8 cellular contexts compared by ENCODE assay signal in genomic region chr13:95676775-95677563, GRCh38. TPM values are rescaled to one million over a fixed set of nuclear protein-coding genes. Genes with fewer than 3 reads are reported as not detected.
A peak's percentile ranks its signal among the peaks of the same experiment; 100 is the strongest.
DNase-seq lines count a peak whose midpoint lies in the region; ATAC-seq and TF ChIP-seq lines count a peak whose summit lies in the region.

DNAJC3 (plus strand) TSS chr13:95677139; CDS start chr13:95677256, 117 bp downstream.

- peak; percentile 94 for ATAC-seq in HG02678 (IDR thresholded peaks at IDR 0.05; ENCODE audit: unreplicated experiment)
- peak; percentile 96 for ATAC-seq in activated naive CD8-positive, alpha-beta T cell treated with anti-CD3 and anti-CD28 coated beads, Interleukin-2, amount 10 ng/mL, durations not matched to agents 7 days and 5 days (ENCODE audit: low read depth)

- peak within 1 kb of the TSS; percentile 54 for H3K27ac ChIP-seq in SU-DHL-6 (ENCODE audit: low read depth, low read length)
- peak within 1 kb of the TSS; percentile 92 for H3K27ac ChIP-seq in thymus (ENCODE audit: low read depth)

- peaks cover 11% of the 10 kb centered on the region; the same call in 1 of the 2 replicates for H3F3A ChIP-seq in SU-DHL-6 (ENCODE audit: insufficient read depth)

- DNase-seq in NCI-H128 (lab: John Stamatoyannopoulos, UW; ENCODE audit: unreplicated experiment): peak; percentile 87
- peak; percentile 98 for DNase-seq in activated naive CD8-positive, alpha-beta T cell treated with anti-CD3 and anti-CD28 coated beads, Interleukin-2, amount 10 ng/mL, durations not matched to agents 7 days and 5 days
- peak; percentile 99 for DNase-seq in glutamatergic neuron
- peak; percentile 100 for DNase-seq in osteocyte (ENCODE audit: extremely low spot score, unreplicated experiment)

- H3K4me2 ChIP-seq in SU-DHL-6 (ENCODE audit: low read depth, low read length, poor library complexity, severe bottlenecking): peak within 1 kb of the TSS; percentile 85

- H3K27me3 Mint-ChIP-seq in activated naive CD8-positive, alpha-beta T cell treated with anti-CD3 and anti-CD28 coated beads, Interleukin-2, amount 10 ng/mL, durations not matched to agents 7 days and 5 days: no peaks in the 10 kb centered on the region
- H3K27me3 Mint-ChIP-seq in glutamatergic neuron (ENCODE audit: unreplicated experiment) (peaks cover 2% of the 10 kb centered on the region), osteocyte (ENCODE audit: unreplicated experiment) (no peaks in the 10 kb centered on the region)

- H2AFZ ChIP-seq in SU-DHL-6 (ENCODE audit: low read depth, low read length, severe bottlenecking): peak within 1 kb of the TSS; percentile 98

- H3K27me3 ChIP-seq in SU-DHL-6 (ENCODE audit: low read length): no peaks in the 10 kb centered on the region
- no peaks in the 10 kb centered on the region for H3K27me3 ChIP-seq in thymus (ENCODE audit: control insufficient read depth, insufficient read depth)

- POLR2A ChIA-PET in activated naive CD8-positive, alpha-beta T cell treated with anti-CD3 and anti-CD28 coated beads, Interleukin-2, amount 10 ng/mL, durations not matched to agents 7 days and 5 days (lab: Charles Lee): interaction anchor here (0.5 to 1.5 kb wide), 9 partner anchors 9 to 1756 kb away, joined by 3 to 7 read pairs (median 3); no protein-coding TSS in a partner anchor

- H3K36me3 ChIP-seq in SU-DHL-6 (ENCODE audit: low read length) (0 out of 2 replicates have a peak, but pooled peaks cover 3% of the 10 kb centered on the region), thymus (ENCODE audit: control insufficient read depth, insufficient read depth) (no peaks in the 10 kb centered on the region)

- TF ChIP-seq CTCF in SU-DHL-6 (IDR thresholded peaks at IDR 0.05; ENCODE audit: insufficient read depth, low read length, poor library complexity, severe bottlenecking) (no peak), glutamatergic neuron (IDR thresholded peaks at IDR 0.05; ENCODE audit: partially characterized antibody, unreplicated experiment) (no peak), osteocyte (IDR thresholded peaks at IDR 0.05) (no peak)

- H3K9me2 ChIP-seq in SU-DHL-6 (replicated peaks; ENCODE audit: insufficient read depth, low read length): no peaks in the 10 kb centered on the region

- H3K4me3 ChIP-seq in SU-DHL-6 (ENCODE audit: insufficient read depth, low read length, poor library complexity, severe bottlenecking) (peak within 1 kb of the TSS; percentile 97), thymus (ENCODE audit: low read length) (peak within 1 kb of the TSS; percentile 78)

- H3K36me3 Mint-ChIP-seq in activated naive CD8-positive, alpha-beta T cell treated with anti-CD3 and anti-CD28 coated beads, Interleukin-2, amount 10 ng/mL, durations not matched to agents 7 days and 5 days: peaks cover 14% of the 10 kb centered on the region
- H3K36me3 Mint-ChIP-seq in glutamatergic neuron (ENCODE audit: unreplicated experiment) (no peaks in the 10 kb centered on the region), osteocyte (ENCODE audit: unreplicated experiment) (peaks cover 10% of the 10 kb centered on the region)

- peaks cover 15% of the 10 kb centered on the region; the same call in 1 of the 2 replicates for H4K20me1 ChIP-seq in SU-DHL-6 (ENCODE audit: low read depth, low read length)

- H3K9me3 ChIP-seq in SU-DHL-6 (ENCODE audit: insufficient read depth, low read length) (no peaks in the 10 kb centered on the region), thymus (ENCODE audit: control insufficient read depth) (peaks cover 2% of the 10 kb centered on the region)

- under 1% methylated on average over 89 of the region's 89 CpGs for WGBS in thymus

- peaks cover 39% of the 10 kb centered on the region for H3K4me1 Mint-ChIP-seq in activated naive CD8-positive, alpha-beta T cell treated with anti-CD3 and anti-CD28 coated beads, Interleukin-2, amount 10 ng/mL, durations not matched to agents 7 days and 5 days
- H3K4me1 Mint-ChIP-seq in glutamatergic neuron (ENCODE audit: low read depth, unreplicated experiment) (peaks cover 4% of the 10 kb centered on the region), osteocyte (ENCODE audit: unreplicated experiment) (peaks cover 43% of the 10 kb centered on the region)

- peak within 1 kb of the TSS; percentile 90 for H3K27ac Mint-ChIP-seq in activated naive CD8-positive, alpha-beta T cell treated with anti-CD3 and anti-CD28 coated beads, Interleukin-2, amount 10 ng/mL, durations not matched to agents 7 days and 5 days
- peak within 1 kb of the TSS; percentile 87 for H3K27ac Mint-ChIP-seq in glutamatergic neuron (ENCODE audit: unreplicated experiment)
- peak within 1 kb of the TSS; percentile 98 for H3K27ac Mint-ChIP-seq in osteocyte (ENCODE audit: unreplicated experiment)

- H3K9ac ChIP-seq in SU-DHL-6 (ENCODE audit: low read length): peak within 1 kb of the TSS; percentile 97

- no peaks in the 10 kb centered on the region for H3K4me1 ChIP-seq in thymus (ENCODE audit: control insufficient read depth, insufficient read depth, low read length)

- no peaks in the 10 kb centered on the region for H3K9me3 Mint-ChIP-seq in activated naive CD8-positive, alpha-beta T cell treated with anti-CD3 and anti-CD28 coated beads, Interleukin-2, amount 10 ng/mL, durations not matched to agents 7 days and 5 days
- H3K9me3 Mint-ChIP-seq in glutamatergic neuron (ENCODE audit: unreplicated experiment) (peaks cover 3% of the 10 kb centered on the region), osteocyte (ENCODE audit: unreplicated experiment) (peaks cover 11% of the 10 kb centered on the region)

- TF ChIP-seq POLR2A in GM10847 (IDR thresholded peaks at IDR 0.05; ENCODE audit: extremely low read depth, insufficient read length): peak; percentile 96

- peak within 1 kb of the TSS; percentile 91 for H3K4me3 Mint-ChIP-seq in activated naive CD8-positive, alpha-beta T cell treated with anti-CD3 and anti-CD28 coated beads, Interleukin-2, amount 10 ng/mL, durations not matched to agents 7 days and 5 days
- H3K4me3 Mint-ChIP-seq in glutamatergic neuron (ENCODE audit: unreplicated experiment) (peak within 1 kb of the TSS; percentile 97), osteocyte (ENCODE audit: unreplicated experiment) (peak within 1 kb of the TSS; percentile 98)

- peaks cover 55% of the 10 kb centered on the region for H3K79me2 ChIP-seq in SU-DHL-6 (ENCODE audit: insufficient read depth, low read length)

RNA-seq across cellular contexts. Expression of gene DNAJC3, which starts in this region (rescaled TPM):
- 10 to 100 TPM; 14.9 to 16.6 TPM for total RNA-seq in activated naive CD8-positive, alpha-beta T cell treated with anti-CD3 and anti-CD28 coated beads, Interleukin-2, amount 10 ng/mL, durations not matched to agents 7 days and 5 days
- total RNA-seq in glutamatergic neuron (ENCODE audit: unreplicated experiment) (9.5 TPM), osteocyte (45.9 and 47.8 TPM in 2 replicates)
- polyA plus RNA-seq in thymus: 15.3 TPM

Comparison
In these comparisons a context has a peak if more than half of its experiments do, and no peak if none do; other contexts are left out.
1. Peak in every context shown above with its lines: DNase-seq, ATAC-seq, H3K4me3 ChIP-seq and H3K27ac ChIP-seq.